In the genomic region with DNA sequence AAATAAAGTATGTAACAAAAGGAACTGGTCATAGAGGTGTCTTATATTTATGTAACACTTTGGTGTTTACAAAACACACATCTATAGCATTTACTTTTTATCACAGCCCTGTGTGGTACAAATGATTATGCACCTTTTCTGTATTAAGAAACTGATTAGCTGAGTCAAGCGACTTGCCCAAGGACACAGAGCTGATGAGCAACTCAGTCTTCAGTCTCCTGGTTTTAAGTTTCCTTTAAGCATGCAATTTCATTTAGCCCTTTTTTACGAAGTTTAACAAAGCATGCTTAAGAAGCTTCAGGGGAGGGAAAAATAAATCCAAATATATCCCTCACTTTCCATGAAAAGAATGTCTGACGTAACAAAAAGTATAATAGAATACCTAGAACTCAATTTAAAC, we compare ENCODE assay signal across 1 cellular context.
TF ChIP-seq lines count a peak whose summit lies in the region.

No MANE protein-coding gene starts in this region.

TF ChIP-seq in HepG2, 621 proteins besides CTCF, POLR2A, EP300 and RAD21:
- no peak for TF ChIP-seq HOXA3 (CRISPR knock-in tag; IDR thresholded peaks at IDR 0.05)
